ENCODE assay signal across 21 cellular contexts in genomic region chr3:8576841-8577553, GRCh38.
DNase-seq lines count a peak whose midpoint lies in the region; ATAC-seq and TF ChIP-seq lines count a peak whose summit lies in the region.
"Had no signal": no experiment of that assay in that cellular context is flagged by ENCODE, and none has a peak within 500 bp of the region (broad histone marks: within the 10 kb centered on the region; RNA-seq: fewer than 3 reads in every experiment).

No MANE protein-coding gene starts in this region.

- ATAC-seq in GM18867 (IDR thresholded peaks at IDR 0.05; ENCODE audit: unreplicated experiment): no peak
- no peak for ATAC-seq in sciatic nerve
- ATAC-seq: gastroesophageal sphincter, SK-N-SH treated with all-trans-retinoic acid at 6 μM for 48 hours had no signal

- peaks cover 46% of the 10 kb centered on the region for H3K4me1 Mint-ChIP-seq in nephron
- H3K4me1 Mint-ChIP-seq: activated CD4-positive, alpha-beta T cell treated with anti-CD3 and anti-CD28 coated beads, Interleukin-2, amount 10 ng/mL, durations not matched to agents 24 days and 14 days had no signal

- 89 to 97% methylated on average over 5 of the region's 5 CpGs for WGBS in lower leg skin, 2 donors

- no peaks in the 10 kb centered on the region for H3K9me3 Mint-ChIP-seq in nephron

- H3K4me3 ChIP-seq in AG04449 (ENCODE audit: low read depth, low read length): no peak overlapping the region
- H3K4me3 ChIP-seq in fibroblast of mammary gland (ENCODE audit: control insufficient read depth, low read depth, low read length): no peak overlapping the region
- H3K4me3 ChIP-seq in lower leg skin (ENCODE audit: low read depth, poor library complexity, severe bottlenecking): no peak overlapping the region
- H3K4me3 ChIP-seq: cardiac muscle cell, gastroesophageal sphincter, Peyer's patch, sigmoid colon, upper lobe of left lung had no signal

- DNase-seq in AG04449 (ENCODE audit: low read depth, low spot score) (peak; percentile 89), M059J (ENCODE audit: low read depth) (peak; percentile 15), fibroblast of mammary gland (ENCODE audit: low read depth) (peak; percentile 54), lower leg skin (ENCODE audit: low spot score in 2 of 2) (no peak), sciatic nerve (ENCODE audit: low spot score) (no peak)
- no peak for DNase-seq in effector CD8-positive, alpha-beta T cell (lab: John Stamatoyannopoulos, UW)
- DNase-seq: activated CD4-positive, alpha-beta T cell treated with anti-CD3 and anti-CD28 coated beads, Interleukin-2, amount 10 ng/mL, durations not matched to agents 24 days and 14 days; activated naive CD4-positive, alpha-beta T cell treated with Interleukin-2 at 50 U/mL for 16 hours; CD8-positive, alpha-beta memory T cell; DND-41; effector memory CD4-positive, alpha-beta T cell; NCI-H2081 treated with DMSO at 0.1 percent for 48 hours; nucleus accumbens; Peyer's patch; sigmoid colon; upper lobe of left lung had no signal

- no peak for TF ChIP-seq CTCF in AG04449 (IDR thresholded peaks at IDR 0.05; ENCODE audit: insufficient read depth, low read length, missing control alignments)
- no peak for TF ChIP-seq CTCF in fibroblast of mammary gland (conservative IDR thresholded peaks at IDR 0.05; ENCODE audit: control insufficient read depth, insufficient read depth, low read depth, low read length)
- no peak for TF ChIP-seq CTCF in nephron (IDR thresholded peaks at IDR 0.05; ENCODE audit: unreplicated experiment in 3 of 3)
- TF ChIP-seq CTCF in lower leg skin (IDR thresholded peaks at IDR 0.05): no peak

- TF ChIP-seq POLR2A in lower leg skin (IDR thresholded peaks at IDR 0.05): no peak

- H3K27me3 Mint-ChIP-seq in nephron (ENCODE audit: low read depth): peaks cover 4% of the 10 kb centered on the region
- H3K27me3 Mint-ChIP-seq: activated CD4-positive, alpha-beta T cell treated with anti-CD3 and anti-CD28 coated beads, Interleukin-2, amount 10 ng/mL, durations not matched to agents 24 days and 14 days had no signal

- peaks cover 5% of the 10 kb centered on the region for H3K36me3 Mint-ChIP-seq in nephron (ENCODE audit: low read depth)
- H3K36me3 Mint-ChIP-seq: CD8-positive, alpha-beta memory T cell had no signal

- POLR2A ChIA-PET in AG04449 (lab: Yijun Ruan, JAX): interaction anchor here (0.7 to 1.2 kb wide), 3 partner anchors 16 to 119 kb away, joined by 3 to 5 read pairs (median 3); no protein-coding TSS in a partner anchor

- no peak overlapping the region for H3K4me3 Mint-ChIP-seq in nephron
- H3K4me3 Mint-ChIP-seq: activated CD4-positive, alpha-beta T cell treated with anti-CD3 and anti-CD28 coated beads, Interleukin-2, amount 10 ng/mL, durations not matched to agents 24 days and 14 days; CD8-positive, alpha-beta memory T cell had no signal

- H3K27ac Mint-ChIP-seq in nephron: peak overlapping the region in 2 of 3 experiments; percentile 34 to 54
- H3K27ac Mint-ChIP-seq: activated CD4-positive, alpha-beta T cell treated with anti-CD3 and anti-CD28 coated beads, Interleukin-2, amount 10 ng/mL, durations not matched to agents 24 days and 14 days; CD8-positive, alpha-beta memory T cell had no signal

- intact Hi-C loops in lower leg skin (cut with DNase I; ENCODE audit: low total_unique reads): no loop called here
- intact Hi-C loops in sciatic nerve (cut with DNase I): no loop called here

- CTCF ChIA-PET in AG04449 (lab: Yijun Ruan, JAX): interaction anchor here (0.9 to 2.1 kb wide), 3 partner anchors 31 to 134 kb away, joined by 4 to 11 read pairs (median 5); no protein-coding TSS in a partner anchor

Comparison
In these comparisons a context has a peak if more than half of its experiments do, and no peak if none do; other contexts are left out.
1. DNase-seq: peak in AG04449 (single experiment), M059J (single experiment) and fibroblast of mammary gland (single experiment); none in lower leg skin (0 of 2), sciatic nerve (single experiment) and effector CD8-positive, alpha-beta T cell (single experiment).